Comparison of ENCODE assay signal across 25 cellular contexts in the genomic region with DNA sequence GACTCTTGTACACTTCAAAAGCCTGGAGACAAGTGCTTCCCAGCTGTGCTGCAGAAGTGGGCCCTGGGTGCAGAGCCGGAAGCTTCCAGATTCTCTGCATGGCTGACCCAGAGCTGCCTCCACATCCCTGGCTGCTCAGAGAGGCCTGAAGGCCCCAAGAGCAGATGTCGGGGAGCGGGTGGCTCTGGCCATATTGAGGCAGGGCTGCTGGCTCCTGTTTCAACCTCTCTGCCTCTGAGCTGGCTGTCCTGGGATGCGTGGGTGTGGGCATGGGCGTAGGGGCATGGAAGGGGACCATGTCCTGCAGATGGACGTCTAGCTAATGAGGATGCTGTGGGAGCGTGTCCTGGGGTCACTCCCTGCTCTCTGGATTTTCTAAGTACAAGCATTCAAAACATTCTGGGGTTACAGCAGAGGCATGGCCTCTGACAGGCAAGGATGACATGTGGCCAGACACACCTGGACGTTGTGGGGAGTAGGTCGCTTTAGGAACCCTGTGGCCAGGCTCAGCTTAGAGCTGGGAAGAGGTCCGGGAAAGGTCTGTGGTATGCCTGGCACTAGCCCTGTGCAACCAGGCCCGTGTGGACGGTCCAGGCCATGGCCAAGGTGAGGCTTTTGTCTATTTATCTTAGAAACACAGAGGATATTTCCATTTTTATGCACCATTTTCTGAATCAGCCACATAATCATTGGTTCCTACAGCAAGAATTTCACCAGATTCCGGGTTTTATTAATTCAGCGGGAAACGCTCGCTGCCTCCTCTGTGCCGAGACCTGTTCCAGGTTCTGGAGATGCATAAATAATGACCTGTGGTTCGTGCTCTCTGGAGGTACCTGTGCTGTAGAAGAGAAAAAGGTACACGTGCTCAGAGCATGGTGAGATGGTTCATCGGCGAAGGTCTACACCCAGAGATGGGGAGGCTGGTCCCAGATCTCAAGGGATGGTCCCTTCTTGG.
"Had no signal": no experiment of that assay in that cellular context is flagged by ENCODE, and none has a peak within 500 bp of the region (broad histone marks: within the 10 kb centered on the region; RNA-seq: fewer than 3 reads in every experiment).

No MANE protein-coding gene starts in this region.

- H3K9me3 ChIP-seq: breast epithelium, SJCRH30, SK-N-SH had no signal

- H3K27ac Mint-ChIP-seq: activated CD8-positive, alpha-beta T cell treated with anti-CD3 and anti-CD28 coated beads for 36 hours; activated naive CD4-positive, alpha-beta T cell treated with anti-CD3 and anti-CD28 coated beads, Interleukin-2, amount 50 U/mL, for 24 hours; activated T-helper 2 cell treated with anti-CD3 and anti-CD28 coated beads, Interferon-gamma antibody, Interleukin-2, Interleukin-4, amounts not matched to agents 10 μg/mL and 5 μg/mL and 100 μg/mL, durations not matched to agents 14 hours and 24 hours and 36 hours had no signal

- H3K4me3 Mint-ChIP-seq: activated CD8-positive, alpha-beta T cell treated with anti-CD3 and anti-CD28 coated beads for 36 hours; activated naive CD4-positive, alpha-beta T cell treated with anti-CD3 and anti-CD28 coated beads, Interleukin-2, amount 50 U/mL, for 24 hours had no signal

- H3K4me1 ChIP-seq: breast epithelium, SJCRH30 had no signal

- H3K9me3 Mint-ChIP-seq: activated CD8-positive, alpha-beta T cell treated with anti-CD3 and anti-CD28 coated beads for 36 hours; activated naive CD4-positive, alpha-beta T cell treated with anti-CD3 and anti-CD28 coated beads, Interleukin-2, amount 50 U/mL, for 24 hours; activated T-helper 2 cell treated with anti-CD3 and anti-CD28 coated beads, Interferon-gamma antibody, Interleukin-2, Interleukin-4, amounts not matched to agents 10 μg/mL and 5 μg/mL and 100 μg/mL, durations not matched to agents 14 hours and 24 hours and 36 hours had no signal

- H3K4me2 ChIP-seq: KMS-11, SK-N-SH had no signal

- H3K27me3 Mint-ChIP-seq: activated CD8-positive, alpha-beta T cell treated with anti-CD3 and anti-CD28 coated beads for 36 hours; activated naive CD4-positive, alpha-beta T cell treated with anti-CD3 and anti-CD28 coated beads, Interleukin-2, amount 50 U/mL, for 24 hours had no signal

- ATAC-seq: activated CD4-positive, CD25-positive, alpha-beta regulatory T cell treated with anti-CD3 and anti-CD28 coated beads, Interleukin-2, amount 50 U/mL, for 24 hours; activated CD8-positive, alpha-beta T cell treated with anti-CD3 and anti-CD28 coated beads for 36 hours; Panc1 had no signal

- H3K27ac ChIP-seq: breast epithelium, KMS-11, SJCRH30 had no signal

- H3K36me3 Mint-ChIP-seq: activated naive CD4-positive, alpha-beta T cell treated with anti-CD3 and anti-CD28 coated beads, Interleukin-2, amount 50 U/mL, for 24 hours had no signal

- H3K4me3 ChIP-seq: breast epithelium, SJCRH30 had no signal

- H3K9ac ChIP-seq: KMS-11, SK-N-SH had no signal

- DNase-seq: activated CD4-positive, alpha-beta T cell treated with anti-CD3 and anti-CD28 coated beads for 4 hours; activated CD8-positive, alpha-beta T cell treated with anti-CD3 and anti-CD28 coated beads for 36 hours; activated naive CD4-positive, alpha-beta T cell; activated T-cell treated with anti-CD3 and anti-CD28 coated beads for 4 hours; activated T-cell treated with anti-CD3 and anti-CD28 coated beads, Interleukin-2, amount 50 U/mL, for 48 hours; aorta; central memory CD4-positive, alpha-beta T cell; NCI-H1092; NCI-H1417; NCI-H1930; NCI-H2171; NCI-H226; NCI-H526; NCI-H774; OCI-M1; RPMI8226; SJCRH30; SK-N-SH; SW 1271 had no signal

- H3K4me1 Mint-ChIP-seq: activated naive CD4-positive, alpha-beta T cell treated with anti-CD3 and anti-CD28 coated beads, Interleukin-2, amount 50 U/mL, for 24 hours had no signal

- H3K36me3 ChIP-seq: breast epithelium, SJCRH30 had no signal

- H3K27me3 ChIP-seq: SJCRH30 had no signal
